ENCODE assay signal across 1 cellular context in the genomic region with DNA sequence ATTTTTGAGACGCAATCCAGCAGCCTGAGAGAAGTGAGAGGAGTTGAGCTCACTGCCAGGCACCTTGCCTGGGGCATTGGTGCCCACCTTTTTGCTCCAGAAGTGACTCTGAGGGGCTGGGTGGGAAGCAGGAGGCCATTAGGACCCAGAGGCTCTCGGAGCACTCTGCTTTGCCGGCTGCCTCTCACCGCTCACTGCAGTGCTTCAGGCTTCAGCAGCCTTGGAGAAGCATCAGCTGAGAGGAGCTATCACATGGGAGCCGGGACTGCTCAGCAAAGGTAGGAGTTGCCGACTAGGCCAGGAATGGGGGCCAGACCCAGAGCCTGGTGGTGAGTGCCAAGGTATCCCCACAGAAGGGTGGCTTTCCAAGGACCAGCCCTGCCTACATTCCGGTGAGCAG.
TF ChIP-seq lines count a peak whose summit lies in the region.

A gene with protein sequence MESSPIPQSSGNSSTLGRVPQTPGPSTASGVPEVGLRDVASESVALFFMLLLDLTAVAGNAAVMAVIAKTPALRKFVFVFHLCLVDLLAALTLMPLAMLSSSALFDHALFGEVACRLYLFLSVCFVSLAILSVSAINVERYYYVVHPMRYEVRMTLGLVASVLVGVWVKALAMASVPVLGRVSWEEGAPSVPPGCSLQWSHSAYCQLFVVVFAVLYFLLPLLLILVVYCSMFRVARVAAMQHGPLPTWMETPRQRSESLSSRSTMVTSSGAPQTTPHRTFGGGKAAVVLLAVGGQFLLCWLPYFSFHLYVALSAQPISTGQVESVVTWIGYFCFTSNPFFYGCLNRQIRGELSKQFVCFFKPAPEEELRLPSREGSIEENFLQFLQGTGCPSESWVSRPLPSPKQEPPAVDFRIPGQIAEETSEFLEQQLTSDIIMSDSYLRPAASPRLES (plus strand): TSS at position 197 of the 400 bp plus-strand sequence. CDS start 3,151 bp downstream, outside the sequence.

TF ChIP-seq in HepG2, 621 proteins besides CTCF, POLR2A, EP300 and RAD21:
- TF ChIP-seq NFYC (CRISPR knock-in tag; IDR thresholded peaks at IDR 0.05) (no peak), NAIF1 (CRISPR knock-in tag; IDR thresholded peaks at IDR 0.05; ENCODE audit: borderline replicate concordance) (no peak), SMC3 (IDR thresholded peaks at IDR 0.05; ENCODE audit: low read length) (no peak), RFX5 (IDR thresholded peaks at IDR 0.05; ENCODE audit: low read depth, low read length) (no peak), KMT2A (CRISPR knock-in tag; IDR thresholded peaks at IDR 0.05) (no peak), MZF1 (CRISPR knock-in tag; IDR thresholded peaks at IDR 0.05; ENCODE audit: borderline replicate concordance) (no peak), FOXC1 (CRISPR knock-in tag; IDR thresholded peaks at IDR 0.05; ENCODE audit: borderline replicate concordance) (no peak), ZNF550 (CRISPR knock-in tag; IDR thresholded peaks at IDR 0.05; ENCODE audit: borderline replicate concordance) (no peak), CAMTA2 (CRISPR knock-in tag; IDR thresholded peaks at IDR 0.05; ENCODE audit: borderline replicate concordance) (no peak), MAF1 (CRISPR knock-in tag; IDR thresholded peaks at IDR 0.05; ENCODE audit: borderline replicate concordance) (no peak), SAFB2 (CRISPR knock-in tag; IDR thresholded peaks at IDR 0.05; ENCODE audit: borderline replicate concordance, low read depth) (no peak), ZNF652 (CRISPR knock-in tag; IDR thresholded peaks at IDR 0.05; ENCODE audit: borderline replicate concordance, low read depth) (no peak), ZNF724P (CRISPR knock-in tag; IDR thresholded peaks at IDR 0.05; ENCODE audit: borderline replicate concordance) (no peak), TAF15 (IDR thresholded peaks at IDR 0.05; ENCODE audit: low read depth, low read length, poor library complexity, severe bottlenecking) (no peak), NKX3-1 (CRISPR knock-in tag; IDR thresholded peaks at IDR 0.05) (no peak)
- TF ChIP-seq, protein P1, sequence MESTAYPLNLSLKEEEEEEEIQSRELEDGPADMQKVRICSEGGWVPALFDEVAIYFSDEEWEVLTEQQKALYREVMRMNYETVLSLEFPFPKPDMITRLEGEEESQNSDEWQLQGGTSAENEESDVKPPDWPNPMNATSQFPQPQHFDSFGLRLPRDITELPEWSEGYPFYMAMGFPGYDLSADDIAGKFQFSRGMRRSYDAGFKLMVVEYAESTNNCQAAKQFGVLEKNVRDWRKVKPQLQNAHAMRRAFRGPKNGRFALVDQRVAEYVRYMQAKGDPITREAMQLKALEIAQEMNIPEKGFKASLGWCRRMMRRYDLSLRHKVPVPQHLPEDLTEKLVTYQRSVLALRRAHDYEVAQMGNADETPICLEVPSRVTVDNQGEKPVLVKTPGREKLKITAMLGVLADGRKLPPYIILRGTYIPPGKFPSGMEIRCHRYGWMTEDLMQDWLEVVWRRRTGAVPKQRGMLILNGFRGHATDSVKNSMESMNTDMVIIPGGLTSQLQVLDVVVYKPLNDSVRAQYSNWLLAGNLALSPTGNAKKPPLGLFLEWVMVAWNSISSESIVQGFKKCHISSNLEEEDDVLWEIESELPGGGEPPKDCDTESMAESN (CRISPR knock-in tag; conservative IDR thresholded peaks at IDR 0.05) = no peak
- TF ChIP-seq, protein P2, sequence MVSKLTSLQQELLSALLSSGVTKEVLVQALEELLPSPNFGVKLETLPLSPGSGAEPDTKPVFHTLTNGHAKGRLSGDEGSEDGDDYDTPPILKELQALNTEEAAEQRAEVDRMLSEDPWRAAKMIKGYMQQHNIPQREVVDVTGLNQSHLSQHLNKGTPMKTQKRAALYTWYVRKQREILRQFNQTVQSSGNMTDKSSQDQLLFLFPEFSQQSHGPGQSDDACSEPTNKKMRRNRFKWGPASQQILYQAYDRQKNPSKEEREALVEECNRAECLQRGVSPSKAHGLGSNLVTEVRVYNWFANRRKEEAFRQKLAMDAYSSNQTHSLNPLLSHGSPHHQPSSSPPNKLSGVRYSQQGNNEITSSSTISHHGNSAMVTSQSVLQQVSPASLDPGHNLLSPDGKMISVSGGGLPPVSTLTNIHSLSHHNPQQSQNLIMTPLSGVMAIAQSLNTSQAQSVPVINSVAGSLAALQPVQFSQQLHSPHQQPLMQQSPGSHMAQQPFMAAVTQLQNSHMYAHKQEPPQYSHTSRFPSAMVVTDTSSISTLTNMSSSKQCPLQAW (CRISPR knock-in tag; IDR thresholded peaks at IDR 0.05) = no peak
- TF ChIP-seq, protein P3, sequence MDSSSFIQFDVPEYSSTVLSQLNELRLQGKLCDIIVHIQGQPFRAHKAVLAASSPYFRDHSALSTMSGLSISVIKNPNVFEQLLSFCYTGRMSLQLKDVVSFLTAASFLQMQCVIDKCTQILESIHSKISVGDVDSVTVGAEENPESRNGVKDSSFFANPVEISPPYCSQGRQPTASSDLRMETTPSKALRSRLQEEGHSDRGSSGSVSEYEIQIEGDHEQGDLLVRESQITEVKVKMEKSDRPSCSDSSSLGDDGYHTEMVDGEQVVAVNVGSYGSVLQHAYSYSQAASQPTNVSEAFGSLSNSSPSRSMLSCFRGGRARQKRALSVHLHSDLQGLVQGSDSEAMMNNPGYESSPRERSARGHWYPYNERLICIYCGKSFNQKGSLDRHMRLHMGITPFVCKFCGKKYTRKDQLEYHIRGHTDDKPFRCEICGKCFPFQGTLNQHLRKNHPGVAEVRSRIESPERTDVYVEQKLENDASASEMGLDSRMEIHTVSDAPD (CRISPR knock-in tag; IDR thresholded peaks at IDR 0.05) = no peak
- TF ChIP-seq, protein P4, sequence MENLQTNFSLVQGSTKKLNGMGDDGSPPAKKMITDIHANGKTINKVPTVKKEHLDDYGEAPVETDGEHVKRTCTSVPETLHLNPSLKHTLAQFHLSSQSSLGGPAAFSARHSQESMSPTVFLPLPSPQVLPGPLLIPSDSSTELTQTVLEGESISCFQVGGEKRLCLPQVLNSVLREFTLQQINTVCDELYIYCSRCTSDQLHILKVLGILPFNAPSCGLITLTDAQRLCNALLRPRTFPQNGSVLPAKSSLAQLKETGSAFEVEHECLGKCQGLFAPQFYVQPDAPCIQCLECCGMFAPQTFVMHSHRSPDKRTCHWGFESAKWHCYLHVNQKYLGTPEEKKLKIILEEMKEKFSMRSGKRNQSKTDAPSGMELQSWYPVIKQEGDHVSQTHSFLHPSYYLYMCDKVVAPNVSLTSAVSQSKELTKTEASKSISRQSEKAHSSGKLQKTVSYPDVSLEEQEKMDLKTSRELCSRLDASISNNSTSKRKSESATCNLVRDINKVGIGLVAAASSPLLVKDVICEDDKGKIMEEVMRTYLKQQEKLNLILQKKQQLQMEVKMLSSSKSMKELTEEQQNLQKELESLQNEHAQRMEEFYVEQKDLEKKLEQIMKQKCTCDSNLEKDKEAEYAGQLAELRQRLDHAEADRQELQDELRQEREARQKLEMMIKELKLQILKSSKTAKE (CRISPR knock-in tag; IDR thresholded peaks at IDR 0.05; ENCODE audit: borderline replicate concordance) = no peak
- TF ChIP-seq, protein P5, sequence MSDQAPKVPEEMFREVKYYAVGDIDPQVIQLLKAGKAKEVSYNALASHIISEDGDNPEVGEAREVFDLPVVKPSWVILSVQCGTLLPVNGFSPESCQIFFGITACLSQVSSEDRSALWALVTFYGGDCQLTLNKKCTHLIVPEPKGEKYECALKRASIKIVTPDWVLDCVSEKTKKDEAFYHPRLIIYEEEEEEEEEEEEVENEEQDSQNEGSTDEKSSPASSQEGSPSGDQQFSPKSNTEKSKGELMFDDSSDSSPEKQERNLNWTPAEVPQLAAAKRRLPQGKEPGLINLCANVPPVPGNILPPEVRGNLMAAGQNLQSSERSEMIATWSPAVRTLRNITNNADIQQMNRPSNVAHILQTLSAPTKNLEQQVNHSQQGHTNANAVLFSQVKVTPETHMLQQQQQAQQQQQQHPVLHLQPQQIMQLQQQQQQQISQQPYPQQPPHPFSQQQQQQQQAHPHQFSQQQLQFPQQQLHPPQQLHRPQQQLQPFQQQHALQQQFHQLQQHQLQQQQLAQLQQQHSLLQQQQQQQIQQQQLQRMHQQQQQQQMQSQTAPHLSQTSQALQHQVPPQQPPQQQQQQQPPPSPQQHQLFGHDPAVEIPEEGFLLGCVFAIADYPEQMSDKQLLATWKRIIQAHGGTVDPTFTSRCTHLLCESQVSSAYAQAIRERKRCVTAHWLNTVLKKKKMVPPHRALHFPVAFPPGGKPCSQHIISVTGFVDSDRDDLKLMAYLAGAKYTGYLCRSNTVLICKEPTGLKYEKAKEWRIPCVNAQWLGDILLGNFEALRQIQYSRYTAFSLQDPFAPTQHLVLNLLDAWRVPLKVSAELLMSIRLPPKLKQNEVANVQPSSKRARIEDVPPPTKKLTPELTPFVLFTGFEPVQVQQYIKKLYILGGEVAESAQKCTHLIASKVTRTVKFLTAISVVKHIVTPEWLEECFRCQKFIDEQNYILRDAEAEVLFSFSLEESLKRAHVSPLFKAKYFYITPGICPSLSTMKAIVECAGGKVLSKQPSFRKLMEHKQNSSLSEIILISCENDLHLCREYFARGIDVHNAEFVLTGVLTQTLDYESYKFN (CRISPR knock-in tag; conservative IDR thresholded peaks at IDR 0.05) = no peak
